Comparison of ENCODE assay signal across 14 cellular contexts in the genomic region with DNA sequence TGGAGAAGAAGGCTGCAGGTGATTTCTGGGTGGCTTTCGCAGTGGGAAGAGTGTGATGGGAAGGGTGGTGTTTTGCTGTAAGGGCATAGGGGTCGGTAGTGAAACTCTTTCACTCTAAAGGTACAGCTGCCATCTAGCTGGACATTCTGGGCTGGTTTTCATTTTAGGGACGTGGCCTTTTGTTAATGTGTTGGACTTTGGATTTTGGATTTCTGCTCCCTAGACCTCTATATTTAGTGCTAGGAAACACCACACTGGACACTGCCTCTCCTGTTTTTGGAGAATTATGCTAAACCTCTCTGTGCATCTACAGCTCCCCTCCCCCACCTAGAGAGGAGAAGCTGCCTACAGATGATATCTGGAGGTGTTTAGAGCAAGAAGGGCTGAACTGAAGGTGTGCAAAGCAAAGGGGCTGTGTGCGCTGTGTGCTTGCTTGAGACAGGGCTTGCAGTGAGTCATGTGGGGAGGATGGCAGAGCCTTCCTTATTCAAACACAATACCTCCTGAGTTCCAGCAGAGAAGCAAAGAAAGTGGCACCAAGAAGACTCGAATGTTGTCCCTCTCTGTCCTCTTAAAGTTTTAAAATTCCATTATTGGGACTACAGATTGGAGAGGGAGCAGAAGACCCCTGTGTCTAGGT. TPM values are rescaled to one million over a fixed set of nuclear protein-coding genes. Genes with fewer than 3 reads are reported as not detected.
DNase-seq lines count a peak whose midpoint lies in the region; ATAC-seq and TF ChIP-seq lines count a peak whose summit lies in the region.
"Had no signal": no experiment of that assay in that cellular context is flagged by ENCODE, and none has a peak within 500 bp of the region (broad histone marks: within the 10 kb centered on the region; RNA-seq: fewer than 3 reads in every experiment).

No MANE protein-coding gene starts in this region.

- no peak for DNase-seq in HFFc6
- no peak for DNase-seq in PC-3
- DNase-seq in glomerular visceral epithelial cell (ENCODE audit: extremely low spot score) = peak; percentile 25
- DNase-seq in psoas muscle = no peak
- DNase-seq in inferior parietal cortex (ENCODE audit: extremely low spot score) = no peak
- no peak for DNase-seq in activated CD4-positive, alpha-beta T cell treated with anti-CD3 and anti-CD28 coated beads for 36 hours
- no peak for DNase-seq in NCI-H1436 treated with DMSO at 0.1 percent for 48 hours (lab: John Stamatoyannopoulos, UW)
- no peak for DNase-seq in T-cell
- DNase-seq: activated naive CD4-positive, alpha-beta T cell treated with Interleukin-2 at 50 U/mL for 16 hours; CD4-positive, alpha-beta memory T cell; colonic mucosa; NCI-H1417 treated with DMSO at 0.1 percent for 48 hours; NCI-H82; small intestine had no signal

- intact Hi-C loops in PC-3 (cut with micrococcal nuclease) (no loop called here), psoas muscle (cut with DNase I) (no loop called here)
- intact Hi-C loops in activated CD4-positive, alpha-beta T cell treated with anti-CD3 and anti-CD28 coated beads for 36 hours (cut with DNase I, micrococcal nuclease) = no loop called here

- H3K9me3 Mint-ChIP-seq in HFFc6 (no peaks in the 10 kb centered on the region), T-cell (no peaks in the 10 kb centered on the region)
- no peaks in the 10 kb centered on the region for H3K9me3 Mint-ChIP-seq in activated CD4-positive, alpha-beta T cell treated with anti-CD3 and anti-CD28 coated beads for 36 hours (ENCODE audit: low read depth)
- H3K9me3 Mint-ChIP-seq: CD4-positive, alpha-beta memory T cell had no signal

- ATAC-seq in PC-3 = 0 out of 2 replicates have a peak, but pooled peaks have one; percentile 18
- ATAC-seq in psoas muscle = no peak
- no peak for ATAC-seq in activated CD4-positive, alpha-beta T cell treated with anti-CD3 and anti-CD28 coated beads for 36 hours
- ATAC-seq in T-cell (replicated peaks in 1 of 4) = no peak

- no peak overlapping the region for H3K9ac ChIP-seq in PC-3 (ENCODE audit: low read length)

- POLR2A ChIA-PET in PC-3 (lab: Charles Lee; ENCODE audit: unreplicated experiment) = no interaction called here
- POLR2A ChIA-PET in activated CD4-positive, alpha-beta T cell treated with anti-CD3 and anti-CD28 coated beads for 36 hours (lab: Charles Lee) = no interaction called here
- POLR2A ChIA-PET in T-cell (lab: Charles Lee) = no interaction called here

- CTCF ChIA-PET in PC-3 (lab: Charles Lee) (no interaction called here), T-cell (lab: Charles Lee) (no interaction called here)
- CTCF ChIA-PET in activated CD4-positive, alpha-beta T cell treated with anti-CD3 and anti-CD28 coated beads for 36 hours (lab: Charles Lee) = interaction anchor here (0.7 kb wide), 1 partner anchor 20 kb away, joined by 3 read pairs; no protein-coding TSS in a partner anchor

- H3K4me2 ChIP-seq in PC-3 (ENCODE audit: low read length) = no peak overlapping the region

- H3K4me1 Mint-ChIP-seq in HFFc6 (ENCODE audit: low read depth) (peaks cover 69% of the 10 kb centered on the region), T-cell (peaks cover 0 to 6% (median 4%) of the 10 kb centered on the region in 3 donors)
- peaks cover 5% of the 10 kb centered on the region for H3K4me1 Mint-ChIP-seq in activated CD4-positive, alpha-beta T cell treated with anti-CD3 and anti-CD28 coated beads for 36 hours

- H3K27me3 Mint-ChIP-seq in HFFc6 (ENCODE audit: insufficient read depth) = peaks cover 4% of the 10 kb centered on the region
- H3K27me3 Mint-ChIP-seq in activated CD4-positive, alpha-beta T cell treated with anti-CD3 and anti-CD28 coated beads for 36 hours = peaks cover 16% of the 10 kb centered on the region
- H3K27me3 Mint-ChIP-seq in T-cell = peaks cover 29 to 31% of the 10 kb centered on the region in 2 donors

- H3K4me3 Mint-ChIP-seq in HFFc6 (peak overlapping the region; percentile 67), T-cell (no peak overlapping the region)
- no peak overlapping the region for H3K4me3 Mint-ChIP-seq in activated CD4-positive, alpha-beta T cell treated with anti-CD3 and anti-CD28 coated beads for 36 hours

- no peaks in the 10 kb centered on the region for H4K20me1 ChIP-seq in PC-3 (ENCODE audit: low read length)

- no peaks in the 10 kb centered on the region for H3K79me2 ChIP-seq in PC-3 (ENCODE audit: low read length)

- no peaks in the 10 kb centered on the region for H3K9me2 ChIP-seq in PC-3 (replicated peaks; ENCODE audit: low read length)

- H3K4me3 ChIP-seq in PC-3 (ENCODE audit: low read length) = no peak overlapping the region
- peak overlapping the region; percentile 85 for H3K4me3 ChIP-seq in psoas muscle
- H3K4me3 ChIP-seq: colonic mucosa had no signal

- H3K4me1 ChIP-seq in PC-3 (ENCODE audit: insufficient read depth, low read length) (no peaks in the 10 kb centered on the region), psoas muscle (peaks cover 16% of the 10 kb centered on the region)
- H3K4me1 ChIP-seq: colonic mucosa had no signal

- H3K27ac ChIP-seq in PC-3 (ENCODE audit: low read length) (no peak overlapping the region), psoas muscle (peak overlapping the region; percentile 91)

- TF ChIP-seq CTCF in HFFc6 (IDR thresholded peaks at IDR 0.05) = no peak
- TF ChIP-seq CTCF in PC-3 (conservative IDR thresholded peaks at IDR 0.05; ENCODE audit: low read depth, low read length) = no peak
- TF ChIP-seq CTCF in psoas muscle (IDR thresholded peaks at IDR 0.05) = no peak

- H3F3A ChIP-seq in PC-3 (ENCODE audit: low read length, unreplicated experiment) = no peaks in the 10 kb centered on the region

- BruUV-seq in PC-3 (replicated peaks; lab: Mats Ljungman, UMichigan) = no TSS peak

- H3K9me3 ChIP-seq in PC-3 (ENCODE audit: low read length) (no peaks in the 10 kb centered on the region), psoas muscle (no peaks in the 10 kb centered on the region)
- H3K9me3 ChIP-seq: colonic mucosa had no signal

- no peaks in the 10 kb centered on the region for H3K27me3 ChIP-seq in PC-3 (ENCODE audit: low read length)
- H3K27me3 ChIP-seq in psoas muscle (ENCODE audit: insufficient read depth in 3 of 3, low read length in 2 of 3) = peaks cover 0 to 2% (median 0%) of the 10 kb centered on the region in 3 donors
- H3K27me3 ChIP-seq: colonic mucosa had no signal

- WGBS in psoas muscle, 3 donors = 41 to 52% (median 48%) methylated on average over 4 to 5 of the region's 5 CpGs

- no peak overlapping the region for H2AFZ ChIP-seq in PC-3 (ENCODE audit: low read length)

- H3K27ac Mint-ChIP-seq in HFFc6 (peak overlapping the region; percentile 18; the same call in 1 of the 2 replicates), T-cell (no peak overlapping the region)
- H3K27ac Mint-ChIP-seq in activated CD4-positive, alpha-beta T cell treated with anti-CD3 and anti-CD28 coated beads for 36 hours = no peak overlapping the region

- H3K36me3 ChIP-seq in PC-3 (ENCODE audit: low read depth, low read length) (no peaks in the 10 kb centered on the region), psoas muscle (ENCODE audit: insufficient read depth in 1 of 2, low read depth in 1 of 2) (no peaks in the 10 kb centered on the region)
- H3K36me3 ChIP-seq: colonic mucosa had no signal

- H3K36me3 Mint-ChIP-seq in HFFc6 (ENCODE audit: low read depth) = no peaks in the 10 kb centered on the region
- H3K36me3 Mint-ChIP-seq in activated CD4-positive, alpha-beta T cell treated with anti-CD3 and anti-CD28 coated beads for 36 hours (ENCODE audit: low read depth) = no peaks in the 10 kb centered on the region
- H3K36me3 Mint-ChIP-seq in T-cell = no peaks in the 10 kb centered on the region
- H3K36me3 Mint-ChIP-seq: CD4-positive, alpha-beta memory T cell had no signal

RNA-seq across cellular contexts. Expression of a gene that starts 47.9 kb away (rescaled TPM):
- total RNA-seq in HFFc6 (2021; fragmentation: NEBNext Ultra II Directional; extraction: Animal tissue kit (Norgen Biotek cat#: 25700)) = 1 to 10 TPM; 1.9 to 3.6 (median 3.0) TPM
- total RNA-seq in PC-3 (2014; rRNA removed) (0.69 and 0.91 TPM in 2 replicates), psoas muscle (10 to 100 TPM in 2 of 4 donors, 1 to 10 TPM in 2; 8.2 to 15.8 (median 11.5) TPM), T-cell (under 1 TPM; 0.13 to 0.64 (median 0.25) TPM)
- polyA plus RNA-seq in psoas muscle = 10 to 100 TPM in 1 of 3 donors, 1 to 10 TPM in 2; 4.2 to 25.8 (median 5.0) TPM
- under 1 TPM; 0.07 to 0.11 TPM for total RNA-seq in activated CD4-positive, alpha-beta T cell treated with anti-CD3 and anti-CD28 coated beads for 36 hours
